In the genomic region with DNA sequence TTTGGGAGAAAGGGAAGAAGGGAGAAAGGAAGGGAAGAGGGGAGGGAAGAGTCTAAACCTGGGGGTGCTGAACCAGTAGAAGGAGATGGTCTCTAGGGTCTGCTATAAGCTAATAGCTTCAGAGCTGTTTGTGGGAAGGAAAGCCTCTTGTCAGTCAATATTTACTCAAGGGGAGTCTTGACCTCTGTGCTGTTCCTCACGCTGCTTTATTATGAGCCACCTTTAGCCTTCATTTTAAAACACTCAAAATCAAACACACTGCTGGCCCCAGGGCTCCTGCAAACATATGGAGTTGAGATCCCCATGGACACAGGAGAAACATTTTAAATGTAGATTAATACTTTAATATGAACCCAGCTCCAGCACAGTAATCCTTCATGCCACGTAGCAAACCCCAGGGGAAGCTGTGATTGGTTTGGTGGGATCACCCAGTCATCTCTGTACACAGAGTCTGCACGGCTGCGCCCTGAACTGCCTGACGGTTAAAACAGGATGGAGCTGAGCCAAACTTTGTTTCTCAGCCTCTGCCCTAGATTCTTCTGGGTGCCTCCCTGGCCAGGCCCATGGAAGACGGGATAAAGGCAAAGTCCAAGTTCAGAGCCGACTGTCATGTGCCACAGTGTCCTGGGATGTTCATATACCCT, we compare ENCODE assay signal across 11 cellular contexts. TPM values are rescaled to one million over a fixed set of nuclear protein-coding genes. Genes with fewer than 3 reads are reported as not detected.
DNase-seq lines count a peak whose midpoint lies in the region; ATAC-seq and TF ChIP-seq lines count a peak whose summit lies in the region.
"Had no signal": no experiment of that assay in that cellular context is flagged by ENCODE, and none has a peak within 500 bp of the region (broad histone marks: within the 10 kb centered on the region; RNA-seq: fewer than 3 reads in every experiment).

No MANE protein-coding gene starts in this region.

- no peak overlapping the region for H3K4ac ChIP-seq in mesenchymal stem cell (ENCODE audit: low read depth in 1 of 2, low read length in 2 of 2)

- no peak overlapping the region for H3K18ac ChIP-seq in mesenchymal stem cell (ENCODE audit: low read depth in 1 of 2, low read length in 2 of 2)

- H3K36me3 ChIP-seq in mesenchymal stem cell (ENCODE audit: control insufficient read depth in 1 of 2, insufficient read depth in 2 of 2, low read depth in 1 of 2, low read length in 2 of 2): no peaks in the 10 kb centered on the region

- H3K4me2 ChIP-seq in mesenchymal stem cell (ENCODE audit: low read length, poor library complexity, severe bottlenecking): no peak overlapping the region

- H3K4me3 Mint-ChIP-seq in activated T-helper 17 cell treated with anti-CD3 and anti-CD28 coated beads, Interleukin-2, amount 50 U/mL, for 72 hours: peak overlapping the region; percentile 74
- H3K4me3 Mint-ChIP-seq in osteocyte (ENCODE audit: unreplicated experiment): no peak overlapping the region

- peak; percentile 61 for ATAC-seq in activated T-helper 17 cell treated with anti-CD3 and anti-CD28 coated beads, Interleukin-2, amount 50 U/mL, for 72 hours (replicated peaks)
- ATAC-seq in HG03354 (IDR thresholded peaks at IDR 0.05; ENCODE audit: poor library complexity, severe bottlenecking, unreplicated experiment) (no peak), HG03175 (IDR thresholded peaks at IDR 0.05; ENCODE audit: unreplicated experiment) (no peak)

- peaks cover under 1% of the 10 kb centered on the region for H3K4me1 ChIP-seq in mesenchymal stem cell (ENCODE audit: control insufficient read depth, insufficient read depth, low read depth, low read length)

- H3K14ac ChIP-seq in mesenchymal stem cell (ENCODE audit: low read length in 2 of 2): no peak overlapping the region

- H3K9me3 ChIP-seq in mesenchymal stem cell (ENCODE audit: control insufficient read depth, low read length): peaks cover 2% of the 10 kb centered on the region

- peaks cover 20% of the 10 kb centered on the region for H3K4me1 Mint-ChIP-seq in activated T-helper 17 cell treated with anti-CD3 and anti-CD28 coated beads, Interleukin-2, amount 50 U/mL, for 72 hours
- no peaks in the 10 kb centered on the region for H3K4me1 Mint-ChIP-seq in osteocyte (ENCODE audit: unreplicated experiment)

- H3K9me3 Mint-ChIP-seq in activated T-helper 17 cell treated with anti-CD3 and anti-CD28 coated beads, Interleukin-2, amount 50 U/mL, for 72 hours: no peaks in the 10 kb centered on the region
- no peaks in the 10 kb centered on the region for H3K9me3 Mint-ChIP-seq in osteocyte (ENCODE audit: unreplicated experiment)

- no peak overlapping the region for H2BK15ac ChIP-seq in mesenchymal stem cell (ENCODE audit: low read depth, poor library complexity, severe bottlenecking)

- H3K27ac ChIP-seq in C4-2B: peak overlapping the region; percentile 42
- H3K27ac ChIP-seq in mesenchymal stem cell (ENCODE audit: low read length, poor library complexity, severe bottlenecking): no peak overlapping the region
- H3K27ac ChIP-seq: SK-N-MC had no signal

- H2BK120ac ChIP-seq in mesenchymal stem cell (ENCODE audit: low read depth, low read length): no peak overlapping the region

- no peak overlapping the region for H4K91ac ChIP-seq in mesenchymal stem cell (ENCODE audit: low read length)

- DNase-seq in HCEC 1CT (peak; percentile 45), mesenchymal stem cell (no peak), SKM-1 treated with dmso at 0.1 percent for 144 hours (lab: John Stamatoyannopoulos, UW; ENCODE audit: unreplicated experiment) (no peak), osteocyte (ENCODE audit: extremely low spot score, unreplicated experiment) (no peak)
- DNase-seq: stimulated activated naive CD4-positive, alpha-beta T cell had no signal

- no peak overlapping the region for H3K23ac ChIP-seq in mesenchymal stem cell (ENCODE audit: low read length in 2 of 2)

- H3K9ac ChIP-seq in mesenchymal stem cell (ENCODE audit: low read length): peak overlapping the region; percentile 53

- H2BK12ac ChIP-seq in mesenchymal stem cell (ENCODE audit: low read length in 2 of 2): no peak overlapping the region

- no peaks in the 10 kb centered on the region for H3K36me3 Mint-ChIP-seq in activated T-helper 17 cell treated with anti-CD3 and anti-CD28 coated beads, Interleukin-2, amount 50 U/mL, for 72 hours (ENCODE audit: low read depth)
- no peaks in the 10 kb centered on the region for H3K36me3 Mint-ChIP-seq in osteocyte (ENCODE audit: unreplicated experiment)

- no peak overlapping the region for H2AK5ac ChIP-seq in mesenchymal stem cell (ENCODE audit: low read length, severe bottlenecking)

- peaks cover 0 to 8% of the 10 kb centered on the region in 2 experiments for H3K27me3 ChIP-seq in mesenchymal stem cell (ENCODE audit: control insufficient read depth in 1 of 2, insufficient read depth in 1 of 2, low read length in 2 of 2)

- H2BK5ac ChIP-seq in mesenchymal stem cell (ENCODE audit: low read depth, low read length, poor library complexity, severe bottlenecking): no peak overlapping the region

- H2AFZ ChIP-seq in mesenchymal stem cell (ENCODE audit: low read depth, low read length): no peak overlapping the region

- no peak for TF ChIP-seq CTCF in C4-2B (conservative IDR thresholded peaks at IDR 0.05)
- no peak for TF ChIP-seq CTCF in osteocyte (IDR thresholded peaks at IDR 0.05)

- no peaks in the 10 kb centered on the region for H3K79me1 ChIP-seq in mesenchymal stem cell (replicated peaks; ENCODE audit: low read length, poor library complexity, severe bottlenecking)

- H3K27ac Mint-ChIP-seq in activated T-helper 17 cell treated with anti-CD3 and anti-CD28 coated beads, Interleukin-2, amount 50 U/mL, for 72 hours: peak overlapping the region; percentile 87
- H3K27ac Mint-ChIP-seq in osteocyte (ENCODE audit: unreplicated experiment): no peak overlapping the region

- no peaks in the 10 kb centered on the region for H3K27me3 Mint-ChIP-seq in activated T-helper 17 cell treated with anti-CD3 and anti-CD28 coated beads, Interleukin-2, amount 50 U/mL, for 72 hours
- H3K27me3 Mint-ChIP-seq in osteocyte (ENCODE audit: unreplicated experiment): peaks cover 19% of the 10 kb centered on the region

- H4K8ac ChIP-seq in mesenchymal stem cell (ENCODE audit: low read length): no peak overlapping the region

- 80% methylated on average over 7 of the region's 7 CpGs for WGBS in mesenchymal stem cell

- peak overlapping the region in 1 of 2 experiments; percentile 25 for H3K4me3 ChIP-seq in mesenchymal stem cell (ENCODE audit: insufficient read depth in 1 of 2, low read depth in 1 of 2, low read length in 2 of 2)
- H3K4me3 ChIP-seq: SK-N-MC had no signal

RNA-seq across cellular contexts. Expression of gene VWA5B1, which starts 40.2 kb away (rescaled TPM):
- total RNA-seq in activated T-helper 17 cell treated with anti-CD3 and anti-CD28 coated beads, Interleukin-2, amount 50 U/mL, for 72 hours: under 1 TPM in 1 of 2 donors, not detected in 1; 0.05 TPM
- polyA plus RNA-seq in mesenchymal stem cell (2013, experiment 1 of 2): not detected
- not detected for polyA plus RNA-seq in mesenchymal stem cell (2013, experiment 2 of 2)
- total RNA-seq in osteocyte: not detected in 2 replicates
- total RNA-seq: kidney epithelial cell had no signal
